ENCODE assay signal across 25 cellular contexts in the genomic region with DNA sequence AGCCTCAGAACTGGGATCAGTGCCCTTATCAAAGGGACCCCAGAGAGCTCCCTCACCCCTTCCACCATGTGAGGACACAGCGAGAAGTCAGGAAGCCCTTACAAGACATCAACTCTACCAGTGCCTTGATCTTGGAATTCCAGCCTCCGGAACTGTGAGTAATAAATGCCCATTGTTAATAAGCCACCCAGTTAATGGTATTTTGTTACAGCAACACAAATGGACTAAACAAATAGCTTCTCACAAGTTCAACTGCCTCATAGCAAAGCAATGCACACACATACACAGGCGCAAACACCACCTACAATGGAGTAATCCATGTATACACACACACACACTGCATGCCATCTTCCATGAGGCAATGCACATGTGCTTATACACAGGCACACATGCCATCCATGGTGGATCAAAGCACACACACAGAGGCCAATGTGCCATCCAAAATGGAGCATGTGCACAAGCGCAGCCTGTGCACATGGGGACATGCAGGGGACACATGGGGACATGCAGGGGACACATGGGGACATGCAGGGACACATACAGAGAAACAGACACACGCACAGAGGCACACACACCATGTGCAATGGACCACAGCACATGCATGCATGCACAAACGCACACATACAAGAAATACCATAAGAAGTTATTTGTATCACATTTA.
"Had no signal": no experiment of that assay in that cellular context is flagged by ENCODE, and none has a peak within 500 bp of the region (broad histone marks: within the 10 kb centered on the region; RNA-seq: fewer than 3 reads in every experiment).

No MANE protein-coding gene starts in this region.

- H3K4me1 ChIP-seq: body of pancreas, esophagus muscularis mucosa, foreskin keratinocyte, sigmoid colon, suprapubic skin, upper lobe of right lung had no signal

- H3K4me3 Mint-ChIP-seq: activated CD4-positive, alpha-beta T cell treated with anti-CD3 and anti-CD28 coated beads for 36 hours; activated CD8-positive, alpha-beta T cell treated with anti-CD3 and anti-CD28 coated beads, Interleukin-2, amount 10 ng/mL, durations not matched to agents 7 days and 5 days; activated naive CD8-positive, alpha-beta T cell; nephron; T-helper 2 cell treated with Interferon-gamma antibody and Interleukin-4, amounts not matched to agents 5 μg/mL and 100 μg/mL, for 36 hours had no signal

- H3K36me3 Mint-ChIP-seq: activated naive CD8-positive, alpha-beta T cell had no signal

- H3K27ac Mint-ChIP-seq: activated CD4-positive, alpha-beta T cell treated with anti-CD3 and anti-CD28 coated beads for 36 hours; activated CD8-positive, alpha-beta T cell treated with anti-CD3 and anti-CD28 coated beads, Interleukin-2, amount 10 ng/mL, durations not matched to agents 7 days and 5 days; activated naive CD8-positive, alpha-beta T cell; nephron; T-helper 2 cell treated with Interferon-gamma antibody and Interleukin-4, amounts not matched to agents 5 μg/mL and 100 μg/mL, for 36 hours had no signal

- H3K4me3 ChIP-seq: body of pancreas, esophagus muscularis mucosa, sigmoid colon, smooth muscle cell, suprapubic skin, tibial artery, upper lobe of right lung had no signal

- ATAC-seq: activated CD4-positive, alpha-beta T cell treated with anti-CD3 and anti-CD28 coated beads for 36 hours; activated CD8-positive, alpha-beta T cell treated with anti-CD3 and anti-CD28 coated beads, Interleukin-2, amount 10 ng/mL, durations not matched to agents 7 days and 5 days; body of pancreas; left ventricle myocardium superior; upper lobe of right lung had no signal

- H3K27ac ChIP-seq: body of pancreas, esophagus muscularis mucosa, foreskin keratinocyte, neutrophil, sigmoid colon, suprapubic skin, tibial artery, upper lobe of right lung had no signal

- H3K4me1 Mint-ChIP-seq: activated CD4-positive, alpha-beta T cell treated with anti-CD3 and anti-CD28 coated beads for 36 hours; nephron had no signal

- H3K9me3 Mint-ChIP-seq: T-helper 2 cell treated with Interferon-gamma antibody and Interleukin-4, amounts not matched to agents 5 μg/mL and 100 μg/mL, for 36 hours had no signal

- H3K9me3 ChIP-seq: body of pancreas, esophagus muscularis mucosa, neutrophil, sigmoid colon, suprapubic skin, tibial artery, upper lobe of right lung had no signal

- DNase-seq: activated CD4-positive, alpha-beta T cell treated with anti-CD3 and anti-CD28 coated beads for 36 hours; activated CD4-positive, CD25-positive, alpha-beta regulatory T cell; activated CD8-positive, alpha-beta T cell treated with anti-CD3 and anti-CD28 coated beads, Interleukin-2, amount 10 ng/mL, durations not matched to agents 7 days and 5 days; activated effector memory CD4-positive, alpha-beta T cell treated with Interleukin-2 at 50 U/mL for 16 hours; activated naive CD4-positive, alpha-beta T cell treated with Interleukin-2 at 50 U/mL for 16 hours; anterior cingulate cortex; body of pancreas; dermis blood vessel endothelial cell; effector CD4-positive, alpha-beta T cell; left ventricle myocardium superior; sigmoid colon; stimulated activated CD4-positive, alpha-beta T cell treated with anti-CD3 and anti-CD28 coated beads, Interleukin-1b, Interleukin-23, amount 100 ng/mL, for 48 hours; stimulated activated naive CD4-positive, alpha-beta T cell; tibial artery; upper lobe of right lung had no signal

- H3K27me3 Mint-ChIP-seq: activated CD4-positive, alpha-beta T cell treated with anti-CD3 and anti-CD28 coated beads for 36 hours; activated naive CD8-positive, alpha-beta T cell had no signal

- FAIRE-seq: colon, islet of Langerhans had no signal

- H3K4me2 ChIP-seq: smooth muscle cell had no signal
